In the genomic region with DNA sequence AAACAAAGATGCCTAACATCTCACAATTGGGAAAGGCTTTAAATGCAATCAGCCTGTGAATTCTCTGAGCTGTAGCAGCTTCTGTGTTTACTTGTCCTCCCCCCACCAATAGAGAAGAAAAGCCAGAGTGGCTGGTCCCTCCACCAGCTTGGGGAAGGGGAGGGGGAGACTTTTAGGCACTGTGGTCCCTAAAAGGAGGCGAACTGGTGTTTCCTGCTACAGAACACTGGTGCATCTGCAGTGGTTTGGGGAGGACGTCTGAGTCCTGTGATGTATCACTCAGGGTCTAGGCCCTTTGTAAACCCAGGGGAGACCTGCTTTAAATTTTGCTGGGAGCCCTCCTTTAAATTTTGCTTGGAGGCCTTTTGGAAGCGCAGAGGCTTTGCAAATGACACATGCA, we compare ENCODE assay signal across 20 cellular contexts. TPM values are rescaled to one million over a fixed set of nuclear protein-coding genes. Genes with fewer than 3 reads are reported as not detected.
DNase-seq lines count a peak whose midpoint lies in the region; ATAC-seq, FAIRE-seq and TF ChIP-seq lines count a peak whose summit lies in the region.
"Had no signal": no experiment of that assay in that cellular context is flagged by ENCODE, and none has a peak within 500 bp of the region (broad histone marks: within the 10 kb centered on the region; RNA-seq: fewer than 3 reads in every experiment).

No MANE protein-coding gene starts in this region.

- H4K20me1 ChIP-seq in BLaER1 (peaks cover 97% of the 10 kb centered on the region), astrocyte (ENCODE audit: insufficient read depth, low read length) (peaks cover 92% of the 10 kb centered on the region)

- H3K27ac ChIP-seq in BLaER1 (peak overlapping the region; percentile 48; the same call in 1 of the 2 replicates), astrocyte (ENCODE audit: low read depth, low read length) (no peak overlapping the region)
- H3K27ac ChIP-seq: prostate gland, vagina had no signal

- ATAC-seq in naive thymus-derived CD8-positive, alpha-beta T cell = peak in 1 of 2 donors; percentile 46
- ATAC-seq: heart right ventricle, left cardiac atrium, mucosa of descending colon, Right ventricle myocardium inferior had no signal

- POLR2A ChIA-PET in naive thymus-derived CD8-positive, alpha-beta T cell (lab: Charles Lee) = interaction anchor here (1.7 to 1.9 kb wide), 2 partner anchors 16 to 150 kb away, joined by 5 to 8 read pairs; a partner anchor contains a TSS

- H3K9ac ChIP-seq in BLaER1 = no peak overlapping the region
- H3K9ac ChIP-seq in ES-I3 (ENCODE audit: low read depth, low read length) = 0 out of 2 replicates have a peak overlapping the region, but pooled peaks have one; percentile 28
- H3K9ac ChIP-seq in astrocyte (ENCODE audit: low read length) = no peak overlapping the region

- H3K4me2 ChIP-seq in BLaER1 (peak overlapping the region; percentile 60), astrocyte (ENCODE audit: low read length) (no peak overlapping the region)

- DNase-seq in astrocyte (ENCODE audit: low read depth) (no peak), NCI-H2081 treated with DMSO at 0.1 percent for 48 hours (lab: John Stamatoyannopoulos, UW) (no peak), LoVo (ENCODE audit: low spot score) (no peak), GM12891 (ENCODE audit: insufficient read length, low spot score) (no peak), germinal center (ENCODE audit: low spot score) (no peak)
- no peak for DNase-seq in naive thymus-derived CD8-positive, alpha-beta T cell
- DNase-seq: activated CD4-positive, alpha-beta T cell treated with anti-CD3 and anti-CD28 coated beads for 4 hours; DMS 273 treated with DMSO at 0.1 percent for 48 hours; heart right ventricle; left cardiac atrium; mucosa of descending colon; NCI-H1092; spleen; stimulated activated naive CD4-positive, alpha-beta T cell treated with Interleukin-2 at 50 U/mL for 16 hours had no signal

- H3K4me3 Mint-ChIP-seq in astrocyte (ENCODE audit: unreplicated experiment) = peak overlapping the region; percentile 50
- peak overlapping the region in 5 of 10 donors; percentile 5 to 42 (median 19) for H3K4me3 Mint-ChIP-seq in naive thymus-derived CD8-positive, alpha-beta T cell
- H3K4me3 Mint-ChIP-seq: dendritic cell treated with granulocyte-macrophage colony-stimulating factor and Interleukin-4, amounts not matched to agents 40 ng/mL and 50 ng/mL, for 4 days had no signal

- H3K27me3 ChIP-seq in BLaER1 (no peaks in the 10 kb centered on the region), astrocyte (ENCODE audit: insufficient read depth, low read length) (no peaks in the 10 kb centered on the region)
- H3K27me3 ChIP-seq: heart right ventricle, spleen, vagina had no signal

- peaks cover 54% of the 10 kb centered on the region for H3K4me1 Mint-ChIP-seq in astrocyte (ENCODE audit: low read depth, unreplicated experiment)
- peaks cover 54 to 91% (median 82%) of the 10 kb centered on the region in 4 donors for H3K4me1 Mint-ChIP-seq in naive thymus-derived CD8-positive, alpha-beta T cell

- H3K27ac Mint-ChIP-seq in astrocyte (ENCODE audit: unreplicated experiment) = no peak overlapping the region
- peak overlapping the region; percentile 30 to 87 (median 74) for H3K27ac Mint-ChIP-seq in naive thymus-derived CD8-positive, alpha-beta T cell

- peaks cover 75% of the 10 kb centered on the region for H3K4me1 ChIP-seq in BLaER1
- H3K4me1 ChIP-seq in ES-I3 (ENCODE audit: insufficient read depth, low read length) = peaks cover 53% of the 10 kb centered on the region
- peaks cover 22% of the 10 kb centered on the region for H3K4me1 ChIP-seq in astrocyte (ENCODE audit: insufficient read depth, low read length)

- no peak for TF ChIP-seq POLR2A in GM12891 (IDR thresholded peaks at IDR 0.05; ENCODE audit: low read depth, low read length)

- H3K79me2 ChIP-seq in astrocyte (ENCODE audit: insufficient read depth, low read length) = peaks cover 89% of the 10 kb centered on the region

- TF ChIP-seq CTCF in astrocyte (IDR thresholded peaks at IDR 0.05; ENCODE audit: insufficient read depth, low read depth, low read length) = no peak

- H3K27me3 Mint-ChIP-seq in astrocyte (ENCODE audit: low read depth, unreplicated experiment) = no peaks in the 10 kb centered on the region
- H3K27me3 Mint-ChIP-seq in naive thymus-derived CD8-positive, alpha-beta T cell = no peaks in the 10 kb centered on the region
- H3K27me3 Mint-ChIP-seq: dendritic cell treated with granulocyte-macrophage colony-stimulating factor and Interleukin-4, amounts not matched to agents 40 ng/mL and 50 ng/mL, for 4 days had no signal

- no peaks in the 10 kb centered on the region for H3K9me3 Mint-ChIP-seq in astrocyte (ENCODE audit: unreplicated experiment)
- H3K9me3 Mint-ChIP-seq in naive thymus-derived CD8-positive, alpha-beta T cell = no peaks in the 10 kb centered on the region
- H3K9me3 Mint-ChIP-seq: dendritic cell treated with granulocyte-macrophage colony-stimulating factor and Interleukin-4, amounts not matched to agents 40 ng/mL and 50 ng/mL, for 4 days had no signal

- FAIRE-seq in astrocyte (lab: Jason Lieb, UNC) (no peak), GM12891 (lab: Jason Lieb, UNC) (no peak)

- H3K9me3 ChIP-seq in BLaER1 = no peaks in the 10 kb centered on the region
- no peaks in the 10 kb centered on the region for H3K9me3 ChIP-seq in ES-I3 (ENCODE audit: control insufficient read depth, insufficient read depth, low read length)
- H3K9me3 ChIP-seq in astrocyte (ENCODE audit: insufficient read depth, low read depth, low read length) = no peaks in the 10 kb centered on the region
- H3K9me3 ChIP-seq: heart right ventricle, mucosa of descending colon, prostate gland, spleen, vagina had no signal

- H3K36me3 Mint-ChIP-seq in astrocyte (ENCODE audit: low read depth, unreplicated experiment) = peaks cover 13% of the 10 kb centered on the region
- peaks cover 0 to 33% (median 0%) of the 10 kb centered on the region in 3 donors for H3K36me3 Mint-ChIP-seq in naive thymus-derived CD8-positive, alpha-beta T cell

- H2AFZ ChIP-seq in astrocyte (ENCODE audit: low read depth, low read length) = no peak overlapping the region

- peaks cover 48% of the 10 kb centered on the region for H3K36me3 ChIP-seq in BLaER1
- no peaks in the 10 kb centered on the region for H3K36me3 ChIP-seq in ES-I3 (ENCODE audit: insufficient read depth, low read length)
- no peaks in the 10 kb centered on the region for H3K36me3 ChIP-seq in astrocyte (ENCODE audit: insufficient read depth, low read length)
- H3K36me3 ChIP-seq: heart right ventricle, prostate gland, vagina had no signal

- H3K4me3 ChIP-seq in BLaER1 (no peak overlapping the region), astrocyte (ENCODE audit: insufficient read depth, low read depth, low read length) (no peak overlapping the region)
- H3K4me3 ChIP-seq: heart right ventricle, mucosa of descending colon, prostate gland, spleen, vagina had no signal

TF ChIP-seq in GM12891, 5 proteins besides CTCF, POLR2A, EP300 and RAD21:
- TF ChIP-seq POU2F2 (IDR thresholded peaks at IDR 0.05; ENCODE audit: low read depth, low read length) (no peak), SPI1 (IDR thresholded peaks at IDR 0.05; ENCODE audit: low read depth, low read length) (no peak), PAX5 (IDR thresholded peaks at IDR 0.05; ENCODE audit: insufficient read depth, low read length, severe bottlenecking) (no peak), TAF1 (IDR thresholded peaks at IDR 0.05; ENCODE audit: low read depth, low read length) (no peak), POLR2AphosphoS5 (IDR thresholded peaks at IDR 0.05; ENCODE audit: low read depth, low read length) (no peak)

RNA-seq across cellular contexts. Expression of a gene that starts 16.9 kb away (rescaled TPM):
- total RNA-seq in astrocyte = 45.2 and 51.2 TPM in 2 replicates
- total RNA-seq in naive thymus-derived CD8-positive, alpha-beta T cell = 100 to 1,000 TPM; 134 to 142 TPM
- polyA plus RNA-seq in naive thymus-derived CD8-positive, alpha-beta T cell = 100 to 1,000 TPM in 2 of 3 donors, 10 to 100 TPM in 1; 67.3 to 116 (median 115) TPM
- 6.6 TPM for polyA plus RNA-seq in GM12891 (2012; ENCODE audit: low read depth, missing spikeins)
